In genomic region chr12:12877145-12877544, GRCh38 we compare ENCODE assay signal across 1 cellular context.
TF ChIP-seq lines count a peak whose summit lies in the region.

No MANE protein-coding gene starts in this region.

TF ChIP-seq in IMR-90, 13 proteins besides CTCF, POLR2A, EP300 and RAD21:
- no peak for TF ChIP-seq ELK1 (IDR thresholded peaks at IDR 0.05; ENCODE audit: borderline replicate concordance, low read depth, low read length)
- TF ChIP-seq MAFK (IDR thresholded peaks at IDR 0.05; ENCODE audit: low read depth, low read length) = no peak
- no peak for TF ChIP-seq MAZ (IDR thresholded peaks at IDR 0.05; ENCODE audit: borderline replicate concordance, low read depth, low read length)
- TF ChIP-seq RFX5 (IDR thresholded peaks at IDR 0.05; ENCODE audit: low read depth, low read length) = no peak
- no peak for TF ChIP-seq RCOR1 (IDR thresholded peaks at IDR 0.05; ENCODE audit: insufficient replicate concordance, low read length)
- no peak for TF ChIP-seq MXI1 (IDR thresholded peaks at IDR 0.05; ENCODE audit: borderline replicate concordance, low read depth, low read length)
- no peak for TF ChIP-seq CHD1 (IDR thresholded peaks at IDR 0.05; ENCODE audit: low read depth, low read length)
- no peak for TF ChIP-seq CEBPB (IDR thresholded peaks at IDR 0.05; ENCODE audit: low read depth, low read length)
- TF ChIP-seq FOS (IDR thresholded peaks at IDR 0.05; ENCODE audit: low read depth, low read length) = no peak
- TF ChIP-seq SMC3 (IDR thresholded peaks at IDR 0.05; ENCODE audit: low read depth, low read length) = no peak
